ENCODE assay signal across 30 cellular contexts in genomic region chr12:127582074-127582473, GRCh38.
"Had no signal": no experiment of that assay in that cellular context is flagged by ENCODE, and none has a peak within 500 bp of the region (broad histone marks: within the 10 kb centered on the region; RNA-seq: fewer than 3 reads in every experiment).

No MANE protein-coding gene starts in this region.

- H2AFZ ChIP-seq: hepatocyte had no signal

- DNase-seq: colonic mucosa; effector memory CD4-positive, alpha-beta T cell; esophagus squamous epithelium; foreskin keratinocyte; heart left ventricle; left cardiac atrium; left lung; mesenchymal stem cell; mucosa of descending colon; naive B cell; ovary; posterior cingulate gyrus; psoas muscle; right cardiac atrium; sigmoid colon; spleen; stimulated activated CD4-positive, alpha-beta T cell treated with anti-CD3 and anti-CD28 coated beads, Interleukin-4, amount 100 ng/mL, for 4 hours; stimulated activated naive CD8-positive, alpha-beta T cell treated with anti-CD3 and anti-CD28 coated beads, Interleukin-15, Interleukin-2, amounts not matched to agents 100 U/mL and 50 U/mL, for 24 hours; substantia nigra; upper lobe of left lung had no signal

- H3K36me3 Mint-ChIP-seq: mesothelial cell of epicardium; naive B cell; natural killer cell treated with Interleukin-12 subunit alpha and Interleukin-12 subunit beta and Interleukin-15 and Interleukin-18, amount 100 ng/mL, for 72 hours; stimulated activated memory B cell treated with anti-CD40 and anti-IgM and Interleukin-4, amounts not matched to agents 10 μg/mL and 1 μg/mL and 100 μg/mL, for 72 hours had no signal

- H3K4me3 ChIP-seq: colonic mucosa, esophagus squamous epithelium, gastroesophageal sphincter, heart left ventricle, hepatocyte, left lung, mucosa of descending colon, ovary, psoas muscle, sigmoid colon, skin epidermis, spleen, thoracic aorta, tibial nerve, upper lobe of left lung had no signal

- H3K36me3 ChIP-seq: colonic mucosa, esophagus squamous epithelium, gastroesophageal sphincter, heart left ventricle, left lung, ovary, sigmoid colon, spleen, thoracic aorta, tibial nerve, upper lobe of left lung had no signal

- H3K27me3 Mint-ChIP-seq: dendritic cell treated with granulocyte-macrophage colony-stimulating factor and Interleukin-4, amounts not matched to agents 40 ng/mL and 50 ng/mL, for 4 days; naive B cell; natural killer cell treated with Interleukin-12 subunit alpha and Interleukin-12 subunit beta and Interleukin-15 and Interleukin-18, amount 100 ng/mL, for 72 hours; stimulated activated memory B cell treated with anti-CD40 and anti-IgM and Interleukin-4, amounts not matched to agents 10 μg/mL and 1 μg/mL and 100 μg/mL, for 72 hours had no signal

- H3K27ac ChIP-seq: colonic mucosa, esophagus squamous epithelium, foreskin keratinocyte, gastroesophageal sphincter, heart left ventricle, hepatocyte, left lung, ovary, psoas muscle, sigmoid colon, skin epidermis, spleen, thoracic aorta, tibial nerve, upper lobe of left lung had no signal

- H3K4me3 Mint-ChIP-seq: dendritic cell treated with granulocyte-macrophage colony-stimulating factor and Interleukin-4, amounts not matched to agents 40 ng/mL and 50 ng/mL, for 4 days; mesothelial cell of epicardium; naive B cell; natural killer cell treated with Interleukin-12 subunit alpha and Interleukin-12 subunit beta and Interleukin-15 and Interleukin-18, amount 100 ng/mL, for 72 hours; neural crest cell; stimulated activated memory B cell treated with anti-CD40 and anti-IgM and Interleukin-4, amounts not matched to agents 10 μg/mL and 1 μg/mL and 100 μg/mL, for 72 hours had no signal

- H3K4me1 ChIP-seq: colonic mucosa, esophagus squamous epithelium, foreskin keratinocyte, gastroesophageal sphincter, heart left ventricle, left lung, psoas muscle, sigmoid colon, spleen, tibial nerve, upper lobe of left lung had no signal

- H3K4me2 ChIP-seq: hepatocyte had no signal

- H3K79me2 ChIP-seq: hepatocyte had no signal

- H3K9me3 ChIP-seq: colonic mucosa, esophagus squamous epithelium, heart left ventricle, left lung, mucosa of descending colon, ovary, psoas muscle, sigmoid colon, thoracic aorta, tibial nerve, upper lobe of left lung had no signal

- H3K27ac Mint-ChIP-seq: dendritic cell treated with granulocyte-macrophage colony-stimulating factor and Interleukin-4, amounts not matched to agents 40 ng/mL and 50 ng/mL, for 4 days; mesothelial cell of epicardium; naive B cell; natural killer cell treated with Interleukin-12 subunit alpha and Interleukin-12 subunit beta and Interleukin-15 and Interleukin-18, amount 100 ng/mL, for 72 hours; stimulated activated memory B cell treated with anti-CD40 and anti-IgM and Interleukin-4, amounts not matched to agents 10 μg/mL and 1 μg/mL and 100 μg/mL, for 72 hours had no signal

- H3K27me3 ChIP-seq: colonic mucosa, esophagus squamous epithelium, foreskin keratinocyte, gastroesophageal sphincter, hepatocyte, left lung, ovary, sigmoid colon, spleen, tibial nerve, upper lobe of left lung had no signal

- H3K4me1 Mint-ChIP-seq: mesothelial cell of epicardium; naive B cell; neural crest cell; stimulated activated memory B cell treated with anti-CD40 and anti-IgM and Interleukin-4, amounts not matched to agents 10 μg/mL and 1 μg/mL and 100 μg/mL, for 72 hours had no signal

- H3K9me3 Mint-ChIP-seq: dendritic cell treated with granulocyte-macrophage colony-stimulating factor and Interleukin-4, amounts not matched to agents 40 ng/mL and 50 ng/mL, for 4 days had no signal
